Comparison of ENCODE assay signal across 10 cellular contexts in genomic region chr1:108831225-108831624, GRCh38. TPM values are rescaled to one million over a fixed set of nuclear protein-coding genes. Genes with fewer than 3 reads are reported as not detected.
A peak's percentile ranks its signal among the peaks of the same experiment; 100 is the strongest.
DNase-seq lines count a peak whose midpoint lies in the region; ATAC-seq and TF ChIP-seq lines count a peak whose summit lies in the region.
"Had no signal": no experiment of that assay in that cellular context is flagged by ENCODE, and none has a peak within 500 bp of the region (broad histone marks: within the 10 kb centered on the region; RNA-seq: fewer than 3 reads in every experiment).

No MANE protein-coding gene starts in this region.

- no peak overlapping the region for H3K4me2 ChIP-seq in mammary epithelial cell (ENCODE audit: insufficient read depth, low read depth, low read length)

- H3K36me3 ChIP-seq in mammary epithelial cell (ENCODE audit: insufficient read depth, low read length) (no peaks in the 10 kb centered on the region), thyroid gland (no peaks in the 10 kb centered on the region)

- no peak overlapping the region for H3K9ac ChIP-seq in mammary epithelial cell (ENCODE audit: insufficient read depth, low read length)

- DNase-seq in LHCN-M2 (ENCODE audit: low read depth), result peak; percentile 82
- no peak for DNase-seq in mammary epithelial cell
- DNase-seq in thyroid gland, result no peak
- DNase-seq in HuH-7.5 (ENCODE audit: low spot score), result no peak
- DNase-seq in T-helper 1 cell, result no peak
- DNase-seq in SK-N-DZ (ENCODE audit: low spot score), result no peak
- DNase-seq: retina had no signal

- intact Hi-C loops in mammary epithelial cell (cut with micrococcal nuclease) (no loop called here), thyroid gland (cut with DNase I) (no loop called here)

- H3K79me2 ChIP-seq in mammary epithelial cell (ENCODE audit: insufficient read depth, low read length), result no peaks in the 10 kb centered on the region

- ATAC-seq in HG02981 (IDR thresholded peaks at IDR 0.05; ENCODE audit: unreplicated experiment), result no peak
- ATAC-seq: stimulated activated effector memory CD8-positive, alpha-beta T cell treated with anti-CD3 and anti-CD28 coated beads, Interleukin-12 subunit alpha, Interleukin-12 subunit beta, amount 100 ng/mL, for 72 hours had no signal

- BruUV-seq in mammary epithelial cell (replicated peaks; lab: Mats Ljungman, UMichigan), result no TSS peak

- peaks cover 34% of the 10 kb centered on the region for H3K4me1 ChIP-seq in mammary epithelial cell (ENCODE audit: insufficient read depth, low read length)
- peaks cover 0 to 15% of the 10 kb centered on the region in 2 donors for H3K4me1 ChIP-seq in thyroid gland

- CTCF ChIA-PET in mammary epithelial cell (lab: Charles Lee; ENCODE audit: low non-redundant PET), result interaction anchor here (0.6 kb wide), 1 partner anchor 60 kb away, joined by 3 read pairs; no protein-coding TSS in a partner anchor

- no peak overlapping the region for H3K27ac ChIP-seq in mammary epithelial cell (ENCODE audit: insufficient read depth, low read depth, low read length)
- H3K27ac ChIP-seq in layer of hippocampus (ENCODE audit: low read depth, low read length), result peak overlapping the region; percentile 58
- H3K27ac ChIP-seq in thyroid gland, result peak overlapping the region; percentile 40 to 79 (median 63)

- H3K27me3 ChIP-seq in mammary epithelial cell (ENCODE audit: insufficient read depth, low read length) (no peaks in the 10 kb centered on the region), layer of hippocampus (ENCODE audit: control insufficient read depth, insufficient read depth, low read length) (no peaks in the 10 kb centered on the region), thyroid gland (no peaks in the 10 kb centered on the region)

- in situ Hi-C loops in mammary epithelial cell (cut with MboI; ENCODE audit: low sequenced_read_pairs in 2 of 2), result no loop called here

- dilution Hi-C loops in mammary epithelial cell (cut with HindIII; ENCODE audit: low sequenced_read_pairs), result no loop called here

- 58% methylated on average over 2 of the region's 2 CpGs for WGBS in mammary epithelial cell (ENCODE audit: low coverage, missing lambda C conversion rate)
- WGBS in thyroid gland, 2 donors, result 44 to 58% methylated on average over 2 of the region's 2 CpGs

- no peak for TF ChIP-seq POLR2A in thyroid gland (IDR thresholded peaks at IDR 0.05)

- H4K20me1 ChIP-seq in mammary epithelial cell (ENCODE audit: insufficient read depth, low read length), result no peaks in the 10 kb centered on the region

- no peaks in the 10 kb centered on the region for H3K9me3 ChIP-seq in mammary epithelial cell (replicated peaks; ENCODE audit: insufficient read depth, low read length)
- no peaks in the 10 kb centered on the region for H3K9me3 ChIP-seq in thyroid gland

- peak overlapping the region; percentile 18 for H2AFZ ChIP-seq in mammary epithelial cell (ENCODE audit: low read depth, low read length)

- TF ChIP-seq CTCF in mammary epithelial cell (conservative IDR thresholded peaks at IDR 0.05 in 1 of 2, IDR thresholded peaks at IDR 0.05 in 1 of 2; ENCODE audit: extremely low read depth in 1 of 2, insufficient read depth in 1 of 2, low read depth in 1 of 2, low read length in 2 of 2) (no peak), thyroid gland (IDR thresholded peaks at IDR 0.05) (no peak)

- H3K4me3 ChIP-seq in mammary epithelial cell (replicated peaks in 1 of 3; ENCODE audit: insufficient read depth in 1 of 3, low read depth in 2 of 3, low read length in 3 of 3), result no peak overlapping the region
- no peak overlapping the region for H3K4me3 ChIP-seq in thyroid gland (replicated peaks in 1 of 3)

RNA-seq across cellular contexts. Expression of gene AKNAD1, which starts 25.7 kb away (rescaled TPM):
- 0.58 and 2.7 TPM in 2 replicates for total RNA-seq in LHCN-M2 (2014; rRNA removed)
- 1.5 TPM for polyA plus RNA-seq in LHCN-M2 (2012)
- total RNA-seq in mammary epithelial cell, result 1 to 10 TPM in 1 of 2 donors, under 1 TPM in 1; 0.67 to 2.6 TPM
- polyA plus RNA-seq in mammary epithelial cell, result 0.69 TPM
- polyA minus RNA-seq in mammary epithelial cell, result not detected
- total RNA-seq in thyroid gland, result 1 to 10 TPM in 1 of 4 donors, not detected in 3; 6.2 TPM
- 2.3 and 2.4 TPM in 2 replicates for polyA plus RNA-seq in SK-N-DZ (2014; cell fraction: cytosol; rRNA removed)
- polyA plus RNA-seq in SK-N-DZ (2014; cell fraction: nucleus; rRNA removed), result 8.0 and 9.6 TPM in 2 replicates

RNA-seq across cellular contexts. Expression of gene GPSM2, which starts 45.6 kb away (rescaled TPM):
- total RNA-seq in LHCN-M2 (2014; rRNA removed), result 89.8 and 107 TPM in 2 replicates
- polyA plus RNA-seq in LHCN-M2 (2012), result 20.3 TPM
- 10 to 100 TPM; 56.7 to 59.4 TPM for total RNA-seq in mammary epithelial cell
- 37.8 TPM for polyA plus RNA-seq in mammary epithelial cell
- 103 TPM for polyA minus RNA-seq in mammary epithelial cell
- 10 to 100 TPM in 1 of 4 donors, 1 to 10 TPM in 3; 1.3 to 15.5 (median 6.1) TPM for total RNA-seq in thyroid gland
- 50.0 and 55.9 TPM in 2 replicates for polyA plus RNA-seq in SK-N-DZ (2014; cell fraction: cytosol; rRNA removed)
- polyA plus RNA-seq in SK-N-DZ (2014; cell fraction: nucleus; rRNA removed), result 24.1 and 27.7 TPM in 2 replicates
